ENCODE assay signal across 8 cellular contexts in the genomic region with DNA sequence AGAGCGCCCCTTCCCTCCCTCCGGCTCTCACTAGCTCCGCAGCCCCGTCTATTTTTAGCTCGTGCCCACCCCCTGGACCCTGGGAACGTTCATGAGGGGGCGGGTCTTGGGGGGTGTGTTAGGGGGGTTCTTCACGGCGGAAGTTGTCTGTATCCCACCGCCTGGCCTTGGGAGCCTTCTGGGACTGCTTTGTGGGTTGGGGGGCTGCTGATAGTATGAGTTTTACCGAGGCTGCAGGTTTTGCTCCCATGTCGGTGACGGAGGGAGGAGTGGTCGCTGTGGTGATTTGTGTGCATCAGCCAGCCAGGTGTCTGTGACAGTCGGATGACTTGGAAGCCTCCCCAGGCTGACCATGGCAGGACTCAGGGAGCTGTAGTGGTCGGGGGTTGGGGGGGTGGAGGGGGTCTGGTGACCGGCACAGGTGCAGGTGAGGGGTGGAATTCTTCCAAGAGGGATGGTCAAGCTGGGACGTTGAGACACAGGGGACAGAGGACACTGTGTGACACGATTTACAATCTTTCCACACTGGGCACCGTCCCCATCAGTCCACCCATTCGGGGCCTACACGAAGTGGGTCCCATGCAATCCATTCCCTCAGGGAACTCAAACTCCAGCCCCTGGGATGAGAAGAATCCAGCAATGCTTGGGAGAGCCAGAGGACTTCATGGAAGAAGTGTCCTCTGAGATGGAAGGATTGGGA.
DNase-seq lines count a peak whose midpoint lies in the region; ATAC-seq lines count a peak whose summit lies in the region.
"Had no signal": no experiment of that assay in that cellular context is flagged by ENCODE, and none has a peak within 500 bp of the region (broad histone marks: within the 10 kb centered on the region; RNA-seq: fewer than 3 reads in every experiment).

No MANE protein-coding gene starts in this region.

- no peaks in the 10 kb centered on the region for H3K36me3 ChIP-seq in HUES6 (ENCODE audit: control insufficient read depth, insufficient read depth, low read length)

- H3K4me1 Mint-ChIP-seq in stimulated activated naive B cell treated with anti-CD40 and anti-IgM and Interleukin-4, amounts not matched to agents 10 μg/mL and 1 μg/mL and 100 μg/mL, for 72 hours = peaks cover 17 to 26% of the 10 kb centered on the region in 2 donors

- peaks cover 43% of the 10 kb centered on the region for H3K27me3 ChIP-seq in HUES6 (ENCODE audit: control insufficient read depth, insufficient read depth, low read length)

- ATAC-seq in stimulated activated naive B cell treated with anti-CD40 and anti-IgM and Interleukin-4, amounts not matched to agents 10 μg/mL and 1 μg/mL and 100 μg/mL, for 72 hours (replicated peaks) = no peak
- ATAC-seq in HG03280 (IDR thresholded peaks at IDR 0.05; ENCODE audit: unreplicated experiment) = no peak

- H3K36me3 Mint-ChIP-seq in stimulated activated naive B cell treated with anti-CD40 and anti-IgM and Interleukin-4, amounts not matched to agents 10 μg/mL and 1 μg/mL and 100 μg/mL, for 72 hours = no peaks in the 10 kb centered on the region

- no peak overlapping the region for H3K27ac ChIP-seq in HUES6 (ENCODE audit: low read depth, low read length)
- peak overlapping the region; percentile 86 for H3K27ac ChIP-seq in angular gyrus (ENCODE audit: low read depth, low read length)

- H3K27ac Mint-ChIP-seq in stimulated activated naive B cell treated with anti-CD40 and anti-IgM and Interleukin-4, amounts not matched to agents 10 μg/mL and 1 μg/mL and 100 μg/mL, for 72 hours = no peak overlapping the region

- H3K9me3 ChIP-seq in HUES6 (ENCODE audit: control insufficient read depth, insufficient read depth, low read depth, low read length) = no peaks in the 10 kb centered on the region

- peaks cover 47 to 54% of the 10 kb centered on the region in 2 donors for H3K27me3 Mint-ChIP-seq in stimulated activated naive B cell treated with anti-CD40 and anti-IgM and Interleukin-4, amounts not matched to agents 10 μg/mL and 1 μg/mL and 100 μg/mL, for 72 hours

- peaks cover 22% of the 10 kb centered on the region for H3K4me1 ChIP-seq in HUES6 (ENCODE audit: control insufficient read depth, insufficient read depth, low read length)

- H3K9ac ChIP-seq in HUES6 (ENCODE audit: low read length) = no peak overlapping the region

- H3K9me3 Mint-ChIP-seq in stimulated activated naive B cell treated with anti-CD40 and anti-IgM and Interleukin-4, amounts not matched to agents 10 μg/mL and 1 μg/mL and 100 μg/mL, for 72 hours = no peaks in the 10 kb centered on the region

- peak overlapping the region; percentile 43 to 44 for H3K4me3 Mint-ChIP-seq in stimulated activated naive B cell treated with anti-CD40 and anti-IgM and Interleukin-4, amounts not matched to agents 10 μg/mL and 1 μg/mL and 100 μg/mL, for 72 hours

- H3K4me3 ChIP-seq in HUES6 (ENCODE audit: low read depth, low read length) = peak overlapping the region; percentile 77

- DNase-seq in left kidney (ENCODE audit: low read depth, low spot score) = peak; percentile 88
- no peak for DNase-seq in stimulated activated naive B cell treated with anti-CD40 and anti-IgM and Interleukin-4, amounts not matched to agents 10 μg/mL and 1 μg/mL and 100 μg/mL, for 72 hours
- no peak for DNase-seq in NCI-H226
- DNase-seq in GM03348 (ENCODE audit: low spot score) = no peak
- DNase-seq: NCI-H2171 treated with DMSO at 0.1 percent for 48 hours had no signal
